Comparison of ENCODE assay signal across 1 cellular context in the genomic region with DNA sequence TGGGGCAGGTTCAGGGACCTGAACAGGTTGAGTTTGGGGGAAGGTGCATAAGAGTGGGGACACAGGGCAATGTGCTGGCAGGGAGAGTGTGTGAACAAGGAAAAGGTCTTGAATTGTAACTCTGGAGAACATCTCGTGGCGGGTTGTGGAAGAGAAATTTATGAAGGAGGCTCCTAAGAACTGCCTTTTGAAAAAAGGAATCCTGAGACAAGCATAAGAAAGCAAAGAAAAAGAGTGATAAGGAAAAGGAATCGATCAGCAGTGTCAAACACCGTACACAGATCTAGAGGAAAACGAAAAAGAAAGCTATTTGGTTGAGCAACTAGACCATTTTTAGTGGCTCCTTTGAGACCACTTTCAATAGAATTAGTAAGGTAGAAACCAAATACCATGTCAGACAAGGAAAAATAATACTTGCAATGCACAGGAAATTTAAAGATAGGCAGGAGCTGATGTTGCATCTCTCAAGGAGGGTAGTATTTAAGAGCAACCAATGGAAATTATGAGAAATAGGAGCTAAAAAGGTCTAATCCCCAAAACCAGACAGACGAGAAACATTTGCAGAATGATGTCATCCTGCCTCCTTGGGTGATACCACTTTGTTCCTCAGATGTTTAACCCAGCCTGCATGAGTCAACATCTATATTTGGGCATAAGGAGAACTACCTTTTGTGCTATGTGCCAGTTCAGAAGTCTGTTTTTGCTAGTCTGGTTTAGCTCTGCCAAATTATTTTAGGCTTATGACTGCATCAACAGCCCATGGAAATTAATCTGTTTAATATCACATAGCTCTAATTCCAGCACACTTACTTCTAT.
TF ChIP-seq lines count a peak whose summit lies in the region.

No MANE protein-coding gene starts in this region.

TF ChIP-seq in HEK293, 187 proteins besides CTCF, POLR2A, EP300 and RAD21 (continued from another document and continues in another):
- TF ChIP-seq, protein P1, sequence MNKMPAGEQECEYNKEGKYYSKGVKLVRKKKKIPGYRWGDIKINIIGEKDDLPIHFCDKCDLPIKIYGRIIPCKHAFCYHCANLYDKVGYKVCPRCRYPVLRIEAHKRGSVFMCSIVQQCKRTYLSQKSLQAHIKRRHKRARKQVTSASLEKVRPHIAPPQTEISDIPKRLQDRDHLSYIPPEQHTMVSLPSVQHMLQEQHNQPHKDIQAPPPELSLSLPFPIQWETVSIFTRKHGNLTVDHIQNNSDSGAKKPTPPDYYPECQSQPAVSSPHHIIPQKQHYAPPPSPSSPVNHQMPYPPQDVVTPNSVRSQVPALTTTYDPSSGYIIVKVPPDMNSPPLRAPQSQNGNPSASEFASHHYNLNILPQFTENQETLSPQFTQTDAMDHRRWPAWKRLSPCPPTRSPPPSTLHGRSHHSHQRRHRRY (tag by site-specific recombination; IDR thresholded peaks at IDR 0.05): no peak
- TF ChIP-seq ZNF621 (tag by site-specific recombination; IDR thresholded peaks at IDR 0.05) (no peak), ZNF10 (tag by site-specific recombination; IDR thresholded peaks at IDR 0.05) (no peak), ZNF777 (tag by site-specific recombination; IDR thresholded peaks at IDR 0.05; ENCODE audit: borderline replicate concordance) (no peak), GLIS1 (tag by site-specific recombination; IDR thresholded peaks at IDR 0.05) (peak; percentile 81), GLI4 (tag by site-specific recombination; IDR thresholded peaks at IDR 0.05) (no peak), HOXD13 (CRISPR knock-in tag; IDR thresholded peaks at IDR 0.05; ENCODE audit: borderline replicate concordance) (no peak), ZFP69B (tag by site-specific recombination; IDR thresholded peaks at IDR 0.05) (peak; percentile 27; the same call in 1 of the 2 replicates), ZNF146 (tag by site-specific recombination; IDR thresholded peaks at IDR 0.05) (no peak), ZNF19 (tag by site-specific recombination; IDR thresholded peaks at IDR 0.05; ENCODE audit: low read depth) (no peak), KLF9 (tag by site-specific recombination; IDR thresholded peaks at IDR 0.05; ENCODE audit: low read depth) (no peak), SP7 (tag by site-specific recombination; IDR thresholded peaks at IDR 0.05) (peak; percentile 77), ZNF843 (tag by site-specific recombination; IDR thresholded peaks at IDR 0.05) (0 out of 2 replicates have a peak, but pooled peaks have one; percentile 58), OVOL3 (tag by site-specific recombination; IDR thresholded peaks at IDR 0.05) (0 out of 2 replicates have a peak, but pooled peaks have one; percentile 46), ZNF302 (tag by site-specific recombination; IDR thresholded peaks at IDR 0.05; ENCODE audit: low read depth) (no peak), ZNF366 (tag by site-specific recombination; conservative IDR thresholded peaks at IDR 0.05) (peak; percentile 85), ZNF521 (tag by site-specific recombination; IDR thresholded peaks at IDR 0.05) (no peak), ZNF549 (tag by site-specific recombination; IDR thresholded peaks at IDR 0.05) (no peak), ZBTB21 (tag by site-specific recombination; IDR thresholded peaks at IDR 0.05) (peak; percentile 88), REPIN1 (tag by site-specific recombination; IDR thresholded peaks at IDR 0.05; ENCODE audit: low read depth) (no peak), ZFP3 (tag by site-specific recombination; IDR thresholded peaks at IDR 0.05; ENCODE audit: low read depth) (no peak), ZNF214 (tag by site-specific recombination; IDR thresholded peaks at IDR 0.05; ENCODE audit: borderline replicate concordance) (no peak), ZNF169 (tag by site-specific recombination; IDR thresholded peaks at IDR 0.05) (no peak), ZNF768 (tag by site-specific recombination; IDR thresholded peaks at IDR 0.05) (no peak), ZNF175 (tag by site-specific recombination; IDR thresholded peaks at IDR 0.05) (no peak), ZNF677 (tag by site-specific recombination; IDR thresholded peaks at IDR 0.05) (no peak), KLF7 (tag by site-specific recombination; IDR thresholded peaks at IDR 0.05; ENCODE audit: borderline replicate concordance) (no peak), ZNF530 (tag by site-specific recombination; IDR thresholded peaks at IDR 0.05; ENCODE audit: low read depth) (no peak)
- TF ChIP-seq, protein P2, sequence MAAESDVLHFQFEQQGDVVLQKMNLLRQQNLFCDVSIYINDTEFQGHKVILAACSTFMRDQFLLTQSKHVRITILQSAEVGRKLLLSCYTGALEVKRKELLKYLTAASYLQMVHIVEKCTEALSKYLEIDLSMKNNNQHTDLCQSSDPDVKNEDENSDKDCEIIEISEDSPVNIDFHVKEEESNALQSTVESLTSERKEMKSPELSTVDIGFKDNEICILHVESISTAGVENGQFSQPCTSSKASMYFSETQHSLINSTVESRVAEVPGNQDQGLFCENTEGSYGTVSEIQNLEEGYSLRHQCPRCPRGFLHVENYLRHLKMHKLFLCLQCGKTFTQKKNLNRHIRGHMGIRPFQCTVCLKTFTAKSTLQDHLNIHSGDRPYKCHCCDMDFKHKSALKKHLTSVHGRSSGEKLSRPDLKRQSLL (tag by site-specific recombination; IDR thresholded peaks at IDR 0.05): no peak
- TF ChIP-seq, protein P3, sequence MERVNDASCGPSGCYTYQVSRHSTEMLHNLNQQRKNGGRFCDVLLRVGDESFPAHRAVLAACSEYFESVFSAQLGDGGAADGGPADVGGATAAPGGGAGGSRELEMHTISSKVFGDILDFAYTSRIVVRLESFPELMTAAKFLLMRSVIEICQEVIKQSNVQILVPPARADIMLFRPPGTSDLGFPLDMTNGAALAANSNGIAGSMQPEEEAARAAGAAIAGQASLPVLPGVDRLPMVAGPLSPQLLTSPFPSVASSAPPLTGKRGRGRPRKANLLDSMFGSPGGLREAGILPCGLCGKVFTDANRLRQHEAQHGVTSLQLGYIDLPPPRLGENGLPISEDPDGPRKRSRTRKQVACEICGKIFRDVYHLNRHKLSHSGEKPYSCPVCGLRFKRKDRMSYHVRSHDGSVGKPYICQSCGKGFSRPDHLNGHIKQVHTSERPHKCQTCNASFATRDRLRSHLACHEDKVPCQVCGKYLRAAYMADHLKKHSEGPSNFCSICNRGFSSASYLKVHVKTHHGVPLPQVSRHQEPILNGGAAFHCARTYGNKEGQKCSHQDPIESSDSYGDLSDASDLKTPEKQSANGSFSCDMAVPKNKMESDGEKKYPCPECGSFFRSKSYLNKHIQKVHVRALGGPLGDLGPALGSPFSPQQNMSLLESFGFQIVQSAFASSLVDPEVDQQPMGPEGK (tag by site-specific recombination; IDR thresholded peaks at IDR 0.05): no peak
- TF ChIP-seq, protein P4, sequence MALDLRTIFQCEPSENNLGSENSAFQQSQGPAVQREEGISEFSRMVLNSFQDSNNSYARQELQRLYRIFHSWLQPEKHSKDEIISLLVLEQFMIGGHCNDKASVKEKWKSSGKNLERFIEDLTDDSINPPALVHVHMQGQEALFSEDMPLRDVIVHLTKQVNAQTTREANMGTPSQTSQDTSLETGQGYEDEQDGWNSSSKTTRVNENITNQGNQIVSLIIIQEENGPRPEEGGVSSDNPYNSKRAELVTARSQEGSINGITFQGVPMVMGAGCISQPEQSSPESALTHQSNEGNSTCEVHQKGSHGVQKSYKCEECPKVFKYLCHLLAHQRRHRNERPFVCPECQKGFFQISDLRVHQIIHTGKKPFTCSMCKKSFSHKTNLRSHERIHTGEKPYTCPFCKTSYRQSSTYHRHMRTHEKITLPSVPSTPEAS (tag by site-specific recombination; IDR thresholded peaks at IDR 0.05): no peak
- TF ChIP-seq, protein P5, sequence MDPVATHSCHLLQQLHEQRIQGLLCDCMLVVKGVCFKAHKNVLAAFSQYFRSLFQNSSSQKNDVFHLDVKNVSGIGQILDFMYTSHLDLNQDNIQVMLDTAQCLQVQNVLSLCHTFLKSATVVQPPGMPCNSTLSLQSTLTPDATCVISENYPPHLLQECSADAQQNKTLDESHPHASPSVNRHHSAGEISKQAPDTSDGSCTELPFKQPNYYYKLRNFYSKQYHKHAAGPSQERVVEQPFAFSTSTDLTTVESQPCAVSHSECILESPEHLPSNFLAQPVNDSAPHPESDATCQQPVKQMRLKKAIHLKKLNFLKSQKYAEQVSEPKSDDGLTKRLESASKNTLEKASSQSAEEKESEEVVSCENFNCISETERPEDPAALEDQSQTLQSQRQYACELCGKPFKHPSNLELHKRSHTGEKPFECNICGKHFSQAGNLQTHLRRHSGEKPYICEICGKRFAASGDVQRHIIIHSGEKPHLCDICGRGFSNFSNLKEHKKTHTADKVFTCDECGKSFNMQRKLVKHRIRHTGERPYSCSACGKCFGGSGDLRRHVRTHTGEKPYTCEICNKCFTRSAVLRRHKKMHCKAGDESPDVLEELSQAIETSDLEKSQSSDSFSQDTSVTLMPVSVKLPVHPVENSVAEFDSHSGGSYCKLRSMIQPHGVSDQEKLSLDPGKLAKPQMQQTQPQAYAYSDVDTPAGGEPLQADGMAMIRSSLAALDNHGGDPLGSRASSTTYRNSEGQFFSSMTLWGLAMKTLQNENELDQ (tag by site-specific recombination; IDR thresholded peaks at IDR 0.05; ENCODE audit: low read depth): no peak
- TF ChIP-seq, protein P6, sequence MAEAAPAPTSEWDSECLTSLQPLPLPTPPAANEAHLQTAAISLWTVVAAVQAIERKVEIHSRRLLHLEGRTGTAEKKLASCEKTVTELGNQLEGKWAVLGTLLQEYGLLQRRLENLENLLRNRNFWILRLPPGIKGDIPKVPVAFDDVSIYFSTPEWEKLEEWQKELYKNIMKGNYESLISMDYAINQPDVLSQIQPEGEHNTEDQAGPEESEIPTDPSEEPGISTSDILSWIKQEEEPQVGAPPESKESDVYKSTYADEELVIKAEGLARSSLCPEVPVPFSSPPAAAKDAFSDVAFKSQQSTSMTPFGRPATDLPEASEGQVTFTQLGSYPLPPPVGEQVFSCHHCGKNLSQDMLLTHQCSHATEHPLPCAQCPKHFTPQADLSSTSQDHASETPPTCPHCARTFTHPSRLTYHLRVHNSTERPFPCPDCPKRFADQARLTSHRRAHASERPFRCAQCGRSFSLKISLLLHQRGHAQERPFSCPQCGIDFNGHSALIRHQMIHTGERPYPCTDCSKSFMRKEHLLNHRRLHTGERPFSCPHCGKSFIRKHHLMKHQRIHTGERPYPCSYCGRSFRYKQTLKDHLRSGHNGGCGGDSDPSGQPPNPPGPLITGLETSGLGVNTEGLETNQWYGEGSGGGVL (tag by site-specific recombination; IDR thresholded peaks at IDR 0.05): no peak
- TF ChIP-seq, protein P7, sequence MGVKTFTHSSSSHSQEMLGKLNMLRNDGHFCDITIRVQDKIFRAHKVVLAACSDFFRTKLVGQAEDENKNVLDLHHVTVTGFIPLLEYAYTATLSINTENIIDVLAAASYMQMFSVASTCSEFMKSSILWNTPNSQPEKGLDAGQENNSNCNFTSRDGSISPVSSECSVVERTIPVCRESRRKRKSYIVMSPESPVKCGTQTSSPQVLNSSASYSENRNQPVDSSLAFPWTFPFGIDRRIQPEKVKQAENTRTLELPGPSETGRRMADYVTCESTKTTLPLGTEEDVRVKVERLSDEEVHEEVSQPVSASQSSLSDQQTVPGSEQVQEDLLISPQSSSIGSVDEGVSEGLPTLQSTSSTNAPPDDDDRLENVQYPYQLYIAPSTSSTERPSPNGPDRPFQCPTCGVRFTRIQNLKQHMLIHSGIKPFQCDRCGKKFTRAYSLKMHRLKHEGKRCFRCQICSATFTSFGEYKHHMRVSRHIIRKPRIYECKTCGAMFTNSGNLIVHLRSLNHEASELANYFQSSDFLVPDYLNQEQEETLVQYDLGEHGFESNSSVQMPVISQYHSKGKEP (tag by site-specific recombination; IDR thresholded peaks at IDR 0.05): no peak
- TF ChIP-seq, protein P8, sequence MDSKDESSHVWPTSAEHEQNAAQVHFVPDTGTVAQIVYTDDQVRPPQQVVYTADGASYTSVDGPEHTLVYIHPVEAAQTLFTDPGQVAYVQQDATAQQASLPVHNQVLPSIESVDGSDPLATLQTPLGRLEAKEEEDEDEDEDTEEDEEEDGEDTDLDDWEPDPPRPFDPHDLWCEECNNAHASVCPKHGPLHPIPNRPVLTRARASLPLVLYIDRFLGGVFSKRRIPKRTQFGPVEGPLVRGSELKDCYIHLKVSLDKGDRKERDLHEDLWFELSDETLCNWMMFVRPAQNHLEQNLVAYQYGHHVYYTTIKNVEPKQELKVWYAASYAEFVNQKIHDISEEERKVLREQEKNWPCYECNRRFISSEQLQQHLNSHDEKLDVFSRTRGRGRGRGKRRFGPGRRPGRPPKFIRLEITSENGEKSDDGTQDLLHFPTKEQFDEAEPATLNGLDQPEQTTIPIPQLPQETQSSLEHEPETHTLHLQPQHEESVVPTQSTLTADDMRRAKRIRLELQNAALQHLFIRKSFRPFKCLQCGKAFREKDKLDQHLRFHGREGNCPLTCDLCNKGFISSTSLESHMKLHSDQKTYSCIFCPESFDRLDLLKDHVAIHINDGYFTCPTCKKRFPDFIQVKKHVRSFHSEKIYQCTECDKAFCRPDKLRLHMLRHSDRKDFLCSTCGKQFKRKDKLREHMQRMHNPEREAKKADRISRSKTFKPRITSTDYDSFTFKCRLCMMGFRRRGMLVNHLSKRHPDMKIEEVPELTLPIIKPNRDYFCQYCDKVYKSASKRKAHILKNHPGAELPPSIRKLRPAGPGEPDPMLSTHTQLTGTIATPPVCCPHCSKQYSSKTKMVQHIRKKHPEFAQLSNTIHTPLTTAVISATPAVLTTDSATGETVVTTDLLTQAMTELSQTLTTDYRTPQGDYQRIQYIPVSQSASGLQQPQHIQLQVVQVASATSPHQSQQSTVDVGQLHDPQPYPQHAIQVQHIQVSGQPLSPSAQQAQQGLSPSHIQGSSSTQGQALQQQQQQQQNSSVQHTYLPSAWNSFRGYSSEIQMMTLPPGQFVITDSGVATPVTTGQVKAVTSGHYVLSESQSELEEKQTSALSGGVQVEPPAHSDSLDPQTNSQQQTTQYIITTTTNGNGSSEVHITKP (tag by site-specific recombination; IDR thresholded peaks at IDR 0.05): peak; percentile 97
- TF ChIP-seq, protein P9, sequence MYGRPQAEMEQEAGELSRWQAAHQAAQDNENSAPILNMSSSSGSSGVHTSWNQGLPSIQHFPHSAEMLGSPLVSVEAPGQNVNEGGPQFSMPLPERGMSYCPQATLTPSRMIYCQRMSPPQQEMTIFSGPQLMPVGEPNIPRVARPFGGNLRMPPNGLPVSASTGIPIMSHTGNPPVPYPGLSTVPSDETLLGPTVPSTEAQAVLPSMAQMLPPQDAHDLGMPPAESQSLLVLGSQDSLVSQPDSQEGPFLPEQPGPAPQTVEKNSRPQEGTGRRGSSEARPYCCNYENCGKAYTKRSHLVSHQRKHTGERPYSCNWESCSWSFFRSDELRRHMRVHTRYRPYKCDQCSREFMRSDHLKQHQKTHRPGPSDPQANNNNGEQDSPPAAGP (tag by site-specific recombination; IDR thresholded peaks at IDR 0.05): no peak; the same call in 1 of the 2 replicates
- TF ChIP-seq, protein P10, sequence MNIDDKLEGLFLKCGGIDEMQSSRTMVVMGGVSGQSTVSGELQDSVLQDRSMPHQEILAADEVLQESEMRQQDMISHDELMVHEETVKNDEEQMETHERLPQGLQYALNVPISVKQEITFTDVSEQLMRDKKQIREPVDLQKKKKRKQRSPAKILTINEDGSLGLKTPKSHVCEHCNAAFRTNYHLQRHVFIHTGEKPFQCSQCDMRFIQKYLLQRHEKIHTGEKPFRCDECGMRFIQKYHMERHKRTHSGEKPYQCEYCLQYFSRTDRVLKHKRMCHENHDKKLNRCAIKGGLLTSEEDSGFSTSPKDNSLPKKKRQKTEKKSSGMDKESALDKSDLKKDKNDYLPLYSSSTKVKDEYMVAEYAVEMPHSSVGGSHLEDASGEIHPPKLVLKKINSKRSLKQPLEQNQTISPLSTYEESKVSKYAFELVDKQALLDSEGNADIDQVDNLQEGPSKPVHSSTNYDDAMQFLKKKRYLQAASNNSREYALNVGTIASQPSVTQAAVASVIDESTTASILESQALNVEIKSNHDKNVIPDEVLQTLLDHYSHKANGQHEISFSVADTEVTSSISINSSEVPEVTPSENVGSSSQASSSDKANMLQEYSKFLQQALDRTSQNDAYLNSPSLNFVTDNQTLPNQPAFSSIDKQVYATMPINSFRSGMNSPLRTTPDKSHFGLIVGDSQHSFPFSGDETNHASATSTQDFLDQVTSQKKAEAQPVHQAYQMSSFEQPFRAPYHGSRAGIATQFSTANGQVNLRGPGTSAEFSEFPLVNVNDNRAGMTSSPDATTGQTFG (tag by site-specific recombination; IDR thresholded peaks at IDR 0.05; ENCODE audit: borderline replicate concordance): no peak
